ENCODE assay signal across 8 cellular contexts in the genomic region with DNA sequence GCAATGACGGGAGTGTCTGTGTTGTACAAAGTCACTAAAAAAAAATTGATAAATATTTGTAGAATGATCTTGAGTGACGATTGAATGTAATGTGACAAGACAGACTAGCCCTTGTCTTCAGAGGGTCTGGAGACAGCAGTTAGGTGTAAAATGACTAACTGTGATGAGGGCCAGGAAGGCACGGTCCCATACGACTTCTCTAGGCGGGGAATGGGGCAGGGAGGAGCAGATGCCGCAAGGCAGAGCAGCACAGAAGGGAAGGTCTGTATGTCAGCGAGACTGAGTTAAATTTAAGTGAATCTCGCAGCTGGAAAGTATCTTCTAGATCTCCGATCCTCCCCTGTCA. TPM values are rescaled to one million over a fixed set of nuclear protein-coding genes. Genes with fewer than 3 reads are reported as not detected.
A peak's percentile ranks its signal among the peaks of the same experiment; 100 is the strongest.
DNase-seq lines count a peak whose midpoint lies in the region; ATAC-seq and TF ChIP-seq lines count a peak whose summit lies in the region.

No MANE protein-coding gene starts in this region.

- peak overlapping the region; percentile 79 for H3K4me2 ChIP-seq in skeletal muscle satellite cell (ENCODE audit: low read length)

- no peaks in the 10 kb centered on the region for H3K27me3 ChIP-seq in right atrium auricular region
- H3K27me3 ChIP-seq in skeletal muscle satellite cell (ENCODE audit: control insufficient read depth, insufficient read depth, low read length): no peaks in the 10 kb centered on the region

- peak; percentile 57 to 61 for ATAC-seq in activated T-cell treated with anti-CD3 and anti-CD28 coated beads, Interleukin-2, amount 50 U/mL, for 72 hours (replicated peaks in 1 of 2)
- peak; percentile 41 for ATAC-seq in HG03064 (IDR thresholded peaks at IDR 0.05; ENCODE audit: low read depth, unreplicated experiment)

- peaks cover 8 to 26% of the 10 kb centered on the region in 2 donors for H3K36me3 Mint-ChIP-seq in activated T-cell treated with anti-CD3 and anti-CD28 coated beads, Interleukin-2, amount 50 U/mL, for 72 hours (ENCODE audit: insufficient read depth in 2 of 2)

- peaks cover 16% of the 10 kb centered on the region for H3K27me3 Mint-ChIP-seq in activated T-cell treated with anti-CD3 and anti-CD28 coated beads, Interleukin-2, amount 50 U/mL, for 72 hours (ENCODE audit: low read depth)

- H3K36me3 ChIP-seq in right atrium auricular region (no peaks in the 10 kb centered on the region), skeletal muscle satellite cell (ENCODE audit: insufficient read depth, low read length) (no peaks in the 10 kb centered on the region)

- peak overlapping the region; percentile 92 to 94 for H3K4me3 Mint-ChIP-seq in activated T-cell treated with anti-CD3 and anti-CD28 coated beads, Interleukin-2, amount 50 U/mL, for 72 hours

- H3K9me3 ChIP-seq in right atrium auricular region (no peaks in the 10 kb centered on the region), skeletal muscle satellite cell (replicated peaks; ENCODE audit: low read length) (no peaks in the 10 kb centered on the region)

- H3K9ac ChIP-seq in skeletal muscle satellite cell (ENCODE audit: low read depth, low read length): peak overlapping the region; percentile 89

- DNase-seq in activated T-cell treated with anti-CD3 and anti-CD28 coated beads, Interleukin-2, amount 50 U/mL, for 72 hours: no peak
- no peak for DNase-seq in activated T-cell treated with anti-CD3 and anti-CD28 coated beads, Interleukin-2, amount 50 U/mL, for 1 hour
- DNase-seq in right atrium auricular region (ENCODE audit: low spot score) (no peak), NCI-H1694 treated with DMSO at 0.1 percent for 48 hours (lab: John Stamatoyannopoulos, UW) (no peak), cerebellar cortex (ENCODE audit: low spot score) (no peak)

- peak overlapping the region in 1 of 2 donors; percentile 71 for H3K27ac ChIP-seq in right atrium auricular region

- H3K4me1 ChIP-seq in right atrium auricular region (peaks cover 0 to 9% of the 10 kb centered on the region in 2 donors), skeletal muscle satellite cell (ENCODE audit: control insufficient read depth, insufficient read depth, low read length) (peaks cover 12% of the 10 kb centered on the region)

- H3K4me3 ChIP-seq in WI38 (ENCODE audit: low read depth, low read length) (peak overlapping the region; percentile 74), right atrium auricular region (peak overlapping the region; percentile 69 to 70), skeletal muscle satellite cell (ENCODE audit: low read length) (peak overlapping the region; percentile 94)

- H3K27ac Mint-ChIP-seq in activated T-cell treated with anti-CD3 and anti-CD28 coated beads, Interleukin-2, amount 50 U/mL, for 72 hours: peak overlapping the region; percentile 86

- TF ChIP-seq CTCF in WI38 (IDR thresholded peaks at IDR 0.05; ENCODE audit: low read depth, low read length) (no peak), right atrium auricular region (IDR thresholded peaks at IDR 0.05) (no peak)

- H3K9me3 Mint-ChIP-seq in activated T-cell treated with anti-CD3 and anti-CD28 coated beads, Interleukin-2, amount 50 U/mL, for 72 hours: no peaks in the 10 kb centered on the region

- H3K4me1 Mint-ChIP-seq in activated T-cell treated with anti-CD3 and anti-CD28 coated beads, Interleukin-2, amount 50 U/mL, for 72 hours (ENCODE audit: low read depth): peaks cover 11% of the 10 kb centered on the region

RNA-seq across cellular contexts. Expression of gene CENPE, which starts 0.4 kb away (rescaled TPM):
- 10 to 100 TPM; 60.1 to 63.6 TPM for total RNA-seq in activated T-cell treated with anti-CD3 and anti-CD28 coated beads, Interleukin-2, amount 50 U/mL, for 72 hours
- 1 to 10 TPM in 1 of 2 donors, under 1 TPM in 1; 0.16 to 3.0 TPM for total RNA-seq in right atrium auricular region
- total RNA-seq in skeletal muscle satellite cell (2012; rRNA removed): 14.2 and 15.5 TPM in 2 replicates

Comparison
In these comparisons a context has a peak if more than half of its experiments do, and no peak if none do; other contexts are left out.
1. RNA of gene CENPE, which starts 0.4 kb away (total RNA-seq): 60.1 to 63.6 TPM in activated T-cell treated with anti-CD3 and anti-CD28 coated beads, Interleukin-2, amount 50 U/mL, for 72 hours; 0.16 to 3.0 TPM in right atrium auricular region; every median in the first group is over 10 times any median in the second.
2. Peak in every context shown above with its lines, with median percentiles within 50 percentile points of each other: H3K4me3 ChIP-seq.